ENCODE assay signal across 18 cellular contexts in the genomic region with DNA sequence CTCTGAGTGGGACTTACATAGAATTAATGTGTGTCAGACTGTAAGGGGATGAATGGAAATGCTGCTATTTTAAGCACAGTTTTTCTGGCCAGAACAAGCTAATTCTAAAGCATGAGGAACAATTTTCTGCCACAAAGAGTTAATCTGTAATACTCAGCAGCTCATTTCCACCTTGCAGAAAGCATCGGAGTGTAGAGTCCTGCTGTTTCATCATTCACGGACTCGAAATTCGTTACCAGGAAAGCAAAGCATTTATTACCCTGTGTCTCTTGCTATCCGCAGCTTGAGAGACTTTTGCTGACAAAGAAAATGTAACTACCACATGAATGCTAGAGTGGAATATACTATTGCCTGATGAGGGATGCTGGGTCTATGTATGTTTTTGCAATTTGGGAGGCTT.
DNase-seq lines count a peak whose midpoint lies in the region; ATAC-seq and TF ChIP-seq lines count a peak whose summit lies in the region.
"Had no signal": no experiment of that assay in that cellular context is flagged by ENCODE, and none has a peak within 500 bp of the region (broad histone marks: within the 10 kb centered on the region; RNA-seq: fewer than 3 reads in every experiment).

No MANE protein-coding gene starts in this region.

- H3K36me3 Mint-ChIP-seq in activated naive CD4-positive, alpha-beta T cell treated with anti-CD3 and anti-CD28 coated beads for 36 hours (ENCODE audit: low read depth), result peaks cover 30% of the 10 kb centered on the region
- peaks cover 57% of the 10 kb centered on the region for H3K36me3 Mint-ChIP-seq in activated B cell treated with CpG ODN at 0.5 μM for 24 hours (ENCODE audit: low read depth)
- no peaks in the 10 kb centered on the region for H3K36me3 Mint-ChIP-seq in endothelial cell (ENCODE audit: low read depth, unreplicated experiment)

- no peaks in the 10 kb centered on the region for H3K27me3 Mint-ChIP-seq in activated naive CD4-positive, alpha-beta T cell treated with anti-CD3 and anti-CD28 coated beads for 36 hours (ENCODE audit: low read depth)
- no peaks in the 10 kb centered on the region for H3K27me3 Mint-ChIP-seq in activated B cell treated with CpG ODN at 0.5 μM for 24 hours
- no peaks in the 10 kb centered on the region for H3K27me3 Mint-ChIP-seq in endothelial cell (ENCODE audit: unreplicated experiment)

- no peak for TF ChIP-seq EP300 in upper lobe of left lung (IDR thresholded peaks at IDR 0.05)

- no peak for ATAC-seq in activated B cell treated with CpG ODN at 0.5 μM for 24 hours (ENCODE audit: low read depth)
- no peak for ATAC-seq in GM18907 (IDR thresholded peaks at IDR 0.05; ENCODE audit: unreplicated experiment)
- no peak for ATAC-seq in upper lobe of left lung (ENCODE audit: low FRiP score in 2 of 2)
- ATAC-seq: heart left ventricle, sciatic nerve had no signal

- H3K4me1 Mint-ChIP-seq in activated naive CD4-positive, alpha-beta T cell treated with anti-CD3 and anti-CD28 coated beads for 36 hours (ENCODE audit: low read depth), result peaks cover 97% of the 10 kb centered on the region
- H3K4me1 Mint-ChIP-seq in activated B cell treated with CpG ODN at 0.5 μM for 24 hours (peaks cover 93% of the 10 kb centered on the region), endothelial cell (ENCODE audit: unreplicated experiment) (peaks cover 28% of the 10 kb centered on the region)

- H3K36me3 ChIP-seq in neutrophil (peaks cover 85% of the 10 kb centered on the region), upper lobe of left lung (peaks cover 0 to 4% (median 0%) of the 10 kb centered on the region in 4 donors)

- no peaks in the 10 kb centered on the region for H3K9me3 Mint-ChIP-seq in activated naive CD4-positive, alpha-beta T cell treated with anti-CD3 and anti-CD28 coated beads for 36 hours
- H3K9me3 Mint-ChIP-seq in activated B cell treated with CpG ODN at 0.5 μM for 24 hours (no peaks in the 10 kb centered on the region), endothelial cell (ENCODE audit: unreplicated experiment) (no peaks in the 10 kb centered on the region)
- H3K9me3 Mint-ChIP-seq: CD14-positive monocyte had no signal

- H3K4me3 Mint-ChIP-seq in activated naive CD4-positive, alpha-beta T cell treated with anti-CD3 and anti-CD28 coated beads for 36 hours, result no peak overlapping the region
- H3K4me3 Mint-ChIP-seq in activated B cell treated with CpG ODN at 0.5 μM for 24 hours, result peak overlapping the region; percentile 36
- H3K4me3 Mint-ChIP-seq in endothelial cell (ENCODE audit: unreplicated experiment), result no peak overlapping the region
- H3K4me3 Mint-ChIP-seq: CD14-positive monocyte had no signal

- TF ChIP-seq CTCF in activated B cell treated with CpG ODN at 0.5 μM for 24 hours (IDR thresholded peaks at IDR 0.05) (no peak), neutrophil (IDR thresholded peaks at IDR 0.05) (no peak), upper lobe of left lung (IDR thresholded peaks at IDR 0.05) (no peak), endothelial cell (IDR thresholded peaks at IDR 0.05; ENCODE audit: unreplicated experiment) (no peak)

- 72 to 74% methylated on average over 5 of the region's 5 CpGs for WGBS in upper lobe of left lung, 2 donors

- peaks cover 51 to 60% of the 10 kb centered on the region in 2 experiments for H3K4me1 ChIP-seq in neutrophil (ENCODE audit: control insufficient read depth in 1 of 2, insufficient read depth in 1 of 2, low read depth in 1 of 2, low read length in 1 of 2)
- peaks cover 14 to 33% (median 25%) of the 10 kb centered on the region in 4 donors for H3K4me1 ChIP-seq in upper lobe of left lung

- intact Hi-C loops in activated naive CD4-positive, alpha-beta T cell treated with anti-CD3 and anti-CD28 coated beads for 36 hours (cut with micrococcal nuclease), result loop anchor here (5.0 kb wide), 1 partner anchor 347 kb away; no protein-coding TSS in a partner anchor
- intact Hi-C loops in activated B cell treated with CpG ODN at 0.5 μM for 24 hours (cut with micrococcal nuclease), result no loop called here

- H3K4me3 ChIP-seq in neutrophil (ENCODE audit: low read depth in 1 of 2, low read length in 1 of 2), result no peak overlapping the region
- no peak overlapping the region for H3K4me3 ChIP-seq in upper lobe of left lung
- H3K4me3 ChIP-seq: heart left ventricle, Peyer's patch, suprapubic skin had no signal

- H3K27ac ChIP-seq in caudate nucleus (ENCODE audit: low read depth, low read length) (peak overlapping the region; percentile 61), neutrophil (peak overlapping the region; percentile 49), upper lobe of left lung (no peak overlapping the region)
- H3K27ac ChIP-seq: Peyer's patch, suprapubic skin had no signal

- POLR2A ChIA-PET in activated B cell treated with CpG ODN at 0.5 μM for 24 hours (lab: Charles Lee), result interaction anchor here (0.9 to 3.3 kb wide), 2 partner anchors 12 to 14 kb away, joined by 3 to 23 read pairs; no protein-coding TSS in a partner anchor

- DNase-seq in activated naive CD4-positive, alpha-beta T cell treated with anti-CD3 and anti-CD28 coated beads for 36 hours, result no peak
- DNase-seq in activated naive CD4-positive, alpha-beta T cell (lab: John Stamatoyannopoulos, UW), result no peak
- DNase-seq in activated B cell treated with CpG ODN at 0.5 μM for 24 hours, result no peak
- no peak for DNase-seq in caudate nucleus (lab: John Stamatoyannopoulos, UW)
- DNase-seq in upper lobe of left lung, result no peak
- DNase-seq in endothelial cell (ENCODE audit: low spot score), result no peak
- DNase-seq: DMS153, heart left ventricle, mesendoderm, NCI-H1417, NCI-H524 treated with DMSO at 0.1 percent for 48 hours, Peyer's patch, T-helper 1 cell had no signal

- CTCF ChIA-PET in activated naive CD4-positive, alpha-beta T cell treated with anti-CD3 and anti-CD28 coated beads for 36 hours (lab: Charles Lee), result interaction anchor here (0.6 to 1.6 kb wide), 3 partner anchors 10 to 891 kb away, joined by 3 to 5 read pairs (median 4); no protein-coding TSS in a partner anchor
- CTCF ChIA-PET in activated B cell treated with CpG ODN at 0.5 μM for 24 hours (lab: Charles Lee), result interaction anchor here (1.5 kb wide), 1 partner anchor 12 kb away, joined by 6 read pairs; no protein-coding TSS in a partner anchor

- no peak for TF ChIP-seq POLR2A in upper lobe of left lung (IDR thresholded peaks at IDR 0.05)

- H3K9me3 ChIP-seq in neutrophil (no peaks in the 10 kb centered on the region), upper lobe of left lung (no peaks in the 10 kb centered on the region)
- H3K9me3 ChIP-seq: Peyer's patch, suprapubic skin had no signal

- H3K27me3 ChIP-seq in neutrophil, result no peaks in the 10 kb centered on the region
- H3K27me3 ChIP-seq in upper lobe of left lung, result no peaks in the 10 kb centered on the region
- H3K27me3 ChIP-seq: heart left ventricle, Peyer's patch, suprapubic skin had no signal

- peak overlapping the region; percentile 65 for H3K27ac Mint-ChIP-seq in activated naive CD4-positive, alpha-beta T cell treated with anti-CD3 and anti-CD28 coated beads for 36 hours
- H3K27ac Mint-ChIP-seq in activated B cell treated with CpG ODN at 0.5 μM for 24 hours (peak overlapping the region; percentile 76), endothelial cell (ENCODE audit: unreplicated experiment) (no peak overlapping the region)

Comparison
In these comparisons a context has a peak if more than half of its experiments do, and no peak if none do; other contexts are left out.
1. H3K27ac ChIP-seq: peak in caudate nucleus (single experiment) and neutrophil (single experiment); none in upper lobe of left lung (0 of 4).